ENCODE assay signal across 19 cellular contexts in genomic region chr9:116238751-116239340, GRCh38.
"Had no signal": no experiment of that assay in that cellular context is flagged by ENCODE, and none has a peak within 500 bp of the region (broad histone marks: within the 10 kb centered on the region; RNA-seq: fewer than 3 reads in every experiment).

No MANE protein-coding gene starts in this region.

- H3K4me3 ChIP-seq: adrenal gland, body of pancreas, lower lobe of right lung, neural progenitor cell, thoracic aorta had no signal

- H3K27ac ChIP-seq: body of pancreas, lower lobe of right lung, neural progenitor cell, thoracic aorta had no signal

- H3K9me3 Mint-ChIP-seq: neural progenitor cell, WTC11 had no signal

- H3K36me3 Mint-ChIP-seq: activated naive CD4-positive, alpha-beta T cell treated with anti-CD3 and anti-CD28 coated beads, Interleukin-2, amount 50 U/mL, for 24 hours; WTC11 had no signal

- ATAC-seq: activated CD8-positive, alpha-beta T cell treated with anti-CD3 and anti-CD28 coated beads, Interleukin-2, amount 10 ng/mL, durations not matched to agents 7 days and 5 days; effector memory CD8-positive, alpha-beta T cell; WTC11 had no signal

- H3K27me3 ChIP-seq: adrenal gland, body of pancreas, neural progenitor cell had no signal

- H3K36me3 ChIP-seq: adrenal gland, lower lobe of right lung, neural progenitor cell, thoracic aorta had no signal

- H3K4me1 Mint-ChIP-seq: activated naive CD4-positive, alpha-beta T cell treated with anti-CD3 and anti-CD28 coated beads, Interleukin-2, amount 50 U/mL, for 24 hours; central memory CD8-positive, alpha-beta T cell; neural progenitor cell; WTC11 had no signal

- DNase-seq: activated CD4-positive, alpha-beta T cell treated with anti-CD3 and anti-CD28 coated beads for 4 hours; activated CD8-positive, alpha-beta memory T cell treated with anti-CD3 and anti-CD28 coated beads, Interleukin-2, amount 50 U/mL, for 4 hours; activated CD8-positive, alpha-beta T cell treated with anti-CD3 and anti-CD28 coated beads, Interleukin-2, amount 10 ng/mL, durations not matched to agents 7 days and 5 days; activated effector memory CD4-positive, alpha-beta T cell treated with anti-CD3 and anti-CD28 coated beads, Interleukin-2, amount 50 U/mL, for 16 hours; activated T-cell treated with anti-CD3 and anti-CD28 coated beads, Interleukin-2, amount 50 U/mL, for 48 hours; adrenal gland; body of pancreas; dermis blood vessel endothelial cell; effector memory CD8-positive, alpha-beta T cell; lower lobe of right lung; midbrain; stimulated activated CD4-positive, alpha-beta T cell treated with anti-CD3 and anti-CD28 coated beads, Interleukin-12 subunit alpha, Interleukin-12 subunit beta, amount 100 ng/mL, for 4 hours; stimulated activated CD4-positive, alpha-beta T cell treated with anti-CD3 and anti-CD28 coated beads, Interleukin-2, amount 100 ng/mL, for 24 hours; T-helper 2 cell had no signal

- H3K4me1 ChIP-seq: adrenal gland, body of pancreas, neural progenitor cell had no signal

- H3K27me3 Mint-ChIP-seq: central memory CD8-positive, alpha-beta T cell; effector memory CD8-positive, alpha-beta T cell had no signal

- H3K27ac Mint-ChIP-seq: activated CD8-positive, alpha-beta T cell treated with anti-CD3 and anti-CD28 coated beads, Interleukin-2, amount 10 ng/mL, durations not matched to agents 7 days and 5 days; activated naive CD4-positive, alpha-beta T cell treated with anti-CD3 and anti-CD28 coated beads, Interleukin-2, amount 50 U/mL, for 24 hours; effector memory CD8-positive, alpha-beta T cell; neural progenitor cell; WTC11 had no signal

- H3K9me3 ChIP-seq: adrenal gland, body of pancreas, lower lobe of right lung, thoracic aorta had no signal

- H3K4me3 Mint-ChIP-seq: activated CD8-positive, alpha-beta T cell treated with anti-CD3 and anti-CD28 coated beads, Interleukin-2, amount 10 ng/mL, durations not matched to agents 7 days and 5 days; activated naive CD4-positive, alpha-beta T cell treated with anti-CD3 and anti-CD28 coated beads, Interleukin-2, amount 50 U/mL, for 24 hours; central memory CD8-positive, alpha-beta T cell; effector memory CD8-positive, alpha-beta T cell; neural progenitor cell; WTC11 had no signal
